8 cellular contexts compared by ENCODE assay signal in genomic region chr2:44753552-44754285, GRCh38.
A peak's percentile ranks its signal among the peaks of the same experiment; 100 is the strongest.
DNase-seq lines count a peak whose midpoint lies in the region; ATAC-seq and TF ChIP-seq lines count a peak whose summit lies in the region.
"Had no signal": no experiment of that assay in that cellular context is flagged by ENCODE, and none has a peak within 500 bp of the region (broad histone marks: within the 10 kb centered on the region; RNA-seq: fewer than 3 reads in every experiment).

No MANE protein-coding gene starts in this region.

- no peak overlapping the region for H3K27ac ChIP-seq in body of pancreas
- H3K27ac ChIP-seq in upper lobe of left lung = no peak overlapping the region

- no peaks in the 10 kb centered on the region for H3K4me1 ChIP-seq in body of pancreas
- H3K4me1 ChIP-seq in upper lobe of left lung = no peaks in the 10 kb centered on the region

- H3K9me3 Mint-ChIP-seq in natural killer cell = no peaks in the 10 kb centered on the region

- H3K36me3 ChIP-seq in body of pancreas (replicated peaks in 1 of 2; ENCODE audit: insufficient read depth in 1 of 2, low read depth in 2 of 2) (no peaks in the 10 kb centered on the region), upper lobe of left lung (no peaks in the 10 kb centered on the region)

- TF ChIP-seq CTCF in natural killer cell (IDR thresholded peaks at IDR 0.05) (no peak), body of pancreas (IDR thresholded peaks at IDR 0.05) (no peak), upper lobe of left lung (IDR thresholded peaks at IDR 0.05) (no peak)

- WGBS in body of pancreas, 2 donors = 50 to 53% methylated on average over 3 of the region's 3 CpGs
- 43 to 50% methylated on average over 3 of the region's 3 CpGs for WGBS in upper lobe of left lung, 2 donors

- H3K27me3 Mint-ChIP-seq in natural killer cell (ENCODE audit: low read depth in 2 of 2) = peaks cover 12 to 16% of the 10 kb centered on the region in 2 donors

- TF ChIP-seq POLR2A in body of pancreas (IDR thresholded peaks at IDR 0.05) (no peak), upper lobe of left lung (IDR thresholded peaks at IDR 0.05) (no peak)

- intact Hi-C loops in natural killer cell (cut with micrococcal nuclease) (no loop called here), body of pancreas (cut with DNase I) (no loop called here)

- H3K4me3 ChIP-seq in body of pancreas (no peak overlapping the region), upper lobe of left lung (no peak overlapping the region)

- no peaks in the 10 kb centered on the region for H3K27me3 ChIP-seq in body of pancreas
- no peaks in the 10 kb centered on the region for H3K27me3 ChIP-seq in upper lobe of left lung

- peaks cover 9% of the 10 kb centered on the region for H3K36me3 Mint-ChIP-seq in natural killer cell

- no peak for TF ChIP-seq EP300 in upper lobe of left lung (IDR thresholded peaks at IDR 0.05)

- no peak overlapping the region for H3K27ac Mint-ChIP-seq in natural killer cell

- H3K4me1 Mint-ChIP-seq in natural killer cell = peaks cover 24 to 26% of the 10 kb centered on the region in 2 donors

- H3K9me3 ChIP-seq in body of pancreas (no peaks in the 10 kb centered on the region), upper lobe of left lung (no peaks in the 10 kb centered on the region)

- peak overlapping the region; percentile 17 for H3K4me3 Mint-ChIP-seq in natural killer cell

- DNase-seq in NOMO-1 treated with DMSO at 0.1 percent for 48 hours (lab: John Stamatoyannopoulos, UW; ENCODE audit: unreplicated experiment) (peak; percentile 93), natural killer cell (peak; percentile 26), body of pancreas (no peak), upper lobe of left lung (no peak)
- no peak for DNase-seq in activated effector memory CD4-positive, alpha-beta T cell treated with Interleukin-2 at 50 U/mL for 16 hours
- DNase-seq: left colon had no signal

- peak; percentile 82 for ATAC-seq in GM18873 (IDR thresholded peaks at IDR 0.05; ENCODE audit: low FRiP score, unreplicated experiment)
- peak; percentile 78 for ATAC-seq in HG03139 (IDR thresholded peaks at IDR 0.05; ENCODE audit: unreplicated experiment)
- ATAC-seq in natural killer cell = peak; percentile 60 to 97 (median 76)
- no peak for ATAC-seq in body of pancreas
- no peak for ATAC-seq in upper lobe of left lung (ENCODE audit: low FRiP score in 2 of 2)
- ATAC-seq: left colon had no signal

Comparison
In these comparisons a context has a peak if more than half of its experiments do, and no peak if none do; other contexts are left out.
1. ATAC-seq: peak in GM18873 (single experiment), HG03139 (single experiment) and natural killer cell (3 of 3); none in body of pancreas (single experiment) and upper lobe of left lung (0 of 2).
2. DNase-seq: peak in NOMO-1 treated with DMSO at 0.1 percent for 48 hours (single experiment) and natural killer cell (single experiment); none in activated effector memory CD4-positive, alpha-beta T cell treated with Interleukin-2 at 50 U/mL for 16 hours (single experiment), body of pancreas (0 of 4) and upper lobe of left lung (0 of 2).